ENCODE assay signal across 13 cellular contexts in the genomic region with DNA sequence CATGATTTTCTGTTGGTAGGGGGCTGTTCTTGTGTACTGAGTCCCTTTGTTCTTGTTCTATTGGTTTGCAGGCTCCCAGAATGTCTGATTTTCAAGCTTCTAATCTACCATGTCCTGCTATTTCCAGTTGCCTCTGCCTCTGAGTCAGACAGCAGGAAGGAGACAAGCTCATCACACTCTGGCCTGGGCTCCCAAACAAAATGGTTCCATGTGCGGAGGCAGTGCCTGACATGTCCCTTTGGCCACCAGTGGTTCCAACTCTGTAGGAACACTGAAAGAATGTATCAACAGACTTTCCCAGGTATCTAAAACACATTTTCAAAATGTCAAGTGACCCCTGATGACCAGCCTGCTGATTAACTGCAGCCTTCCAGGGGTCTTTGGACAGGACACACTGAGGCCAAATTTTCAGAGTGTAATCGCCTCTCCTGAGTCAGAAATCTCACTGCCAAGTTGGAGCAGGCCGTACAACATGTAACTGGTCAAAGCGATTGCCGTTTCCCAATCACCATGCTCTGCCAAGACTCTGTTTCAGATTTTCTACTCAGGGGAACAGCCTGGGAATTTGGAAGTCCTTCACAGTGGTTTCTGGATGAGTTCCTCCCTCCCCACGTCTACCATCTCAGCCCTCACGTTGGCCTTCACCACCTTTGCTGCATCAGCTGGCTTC.
DNase-seq lines count a peak whose midpoint lies in the region; ATAC-seq, FAIRE-seq and TF ChIP-seq lines count a peak whose summit lies in the region.
"Had no signal": no experiment of that assay in that cellular context is flagged by ENCODE, and none has a peak within 500 bp of the region (broad histone marks: within the 10 kb centered on the region; RNA-seq: fewer than 3 reads in every experiment).

No MANE protein-coding gene starts in this region.

- H3K4me1 ChIP-seq in K562 (replicated peaks in 1 of 2; ENCODE audit: control insufficient read depth in 2 of 2, insufficient read depth in 2 of 2, low read length in 2 of 2) (no peaks in the 10 kb centered on the region), neural progenitor cell (peaks cover 6% of the 10 kb centered on the region), upper lobe of left lung (no peaks in the 10 kb centered on the region)

- H3K36me3 ChIP-seq in K562 (ENCODE audit: control insufficient read depth, insufficient read depth, low read length) = no peaks in the 10 kb centered on the region
- no peaks in the 10 kb centered on the region for H3K36me3 ChIP-seq in neural progenitor cell
- no peaks in the 10 kb centered on the region for H3K36me3 ChIP-seq in upper lobe of left lung

- peak overlapping the region; percentile 18 for H2AFZ ChIP-seq in K562 (ENCODE audit: low read depth, low read length)
- peak overlapping the region; percentile 31 for H2AFZ ChIP-seq in neural progenitor cell (replicated peaks)

- 0 out of 2 replicates have a peak, but pooled peaks cover 4% of the 10 kb centered on the region for H3K9me3 ChIP-seq in K562 (replicated peaks; ENCODE audit: control insufficient read depth, insufficient read depth, low read depth, low read length)
- no peaks in the 10 kb centered on the region for H3K9me3 ChIP-seq in neural progenitor cell (ENCODE audit: low read depth)
- no peaks in the 10 kb centered on the region for H3K9me3 ChIP-seq in upper lobe of left lung

- no peak overlapping the region for H3K9ac ChIP-seq in K562 (ENCODE audit: insufficient read depth in 1 of 2, low read depth in 2 of 2, low read length in 2 of 2)
- no peak overlapping the region for H3K9ac ChIP-seq in neural progenitor cell

- DNase-seq in K562 (ENCODE audit: extremely low read depth in 1 of 4, low spot score in 3 of 4) = no peak
- DNase-seq in Right ventricle myocardium superior = peak; percentile 46
- peak; percentile 47 for DNase-seq in neural progenitor cell (ENCODE audit: low spot score)
- peak in 1 of 2 donors; percentile 25 for DNase-seq in upper lobe of left lung
- no peak for DNase-seq in stimulated activated CD4-positive, alpha-beta T cell treated with anti-CD3 and anti-CD28 coated beads, Interleukin-12 subunit alpha, Interleukin-12 subunit beta, amount 100 ng/mL, for 4 hours
- no peak for DNase-seq in activated naive CD8-positive, alpha-beta T cell treated with anti-CD3 and anti-CD28 coated beads for 36 hours
- DNase-seq: NCI-H2029, SHP77 treated with DMSO at 0.1 percent for 48 hours had no signal

- H4K20me1 ChIP-seq in K562 (replicated peaks; ENCODE audit: control insufficient read depth, insufficient read depth, low read length) = no peaks in the 10 kb centered on the region
- H4K20me1 ChIP-seq in neural progenitor cell (ENCODE audit: low read depth) = no peaks in the 10 kb centered on the region

- no peaks in the 10 kb centered on the region for H3K79me2 ChIP-seq in K562 (ENCODE audit: control insufficient read depth, insufficient read depth, low read length)
- no peaks in the 10 kb centered on the region for H3K79me2 ChIP-seq in neural progenitor cell (ENCODE audit: low read depth)

- H3F3A ChIP-seq in neural progenitor cell (ENCODE audit: low read depth) = peaks cover 2% of the 10 kb centered on the region

- H3K36me3 Mint-ChIP-seq in neural progenitor cell = no peaks in the 10 kb centered on the region
- H3K36me3 Mint-ChIP-seq in activated naive CD8-positive, alpha-beta T cell treated with anti-CD3 and anti-CD28 coated beads for 36 hours = no peaks in the 10 kb centered on the region

- in situ Hi-C loops in K562 (cut with MboI) = loop anchor here (25.0 kb wide), 1 partner anchor 390 kb away; no protein-coding TSS in a partner anchor

- peaks cover 2% of the 10 kb centered on the region for H3K27me3 Mint-ChIP-seq in neural progenitor cell (ENCODE audit: insufficient read depth, low read depth)
- peaks cover 57% of the 10 kb centered on the region for H3K27me3 Mint-ChIP-seq in activated naive CD8-positive, alpha-beta T cell treated with anti-CD3 and anti-CD28 coated beads for 36 hours

- no peak overlapping the region for H3K27ac ChIP-seq in K562 (ENCODE audit: extremely low read depth, low read depth, low read length)
- H3K27ac ChIP-seq in neural progenitor cell = peak overlapping the region; percentile 21
- peak overlapping the region in 2 of 4 donors; percentile 13 to 38 for H3K27ac ChIP-seq in upper lobe of left lung

- ATAC-seq in K562 (no peak), Right ventricle myocardium superior (ENCODE audit: poor library complexity) (peak; percentile 92), upper lobe of left lung (ENCODE audit: low FRiP score in 2 of 2) (peak; percentile 81 to 92), GM18873 (IDR thresholded peaks at IDR 0.05; ENCODE audit: low FRiP score, unreplicated experiment) (no peak), HG03469 (IDR thresholded peaks at IDR 0.05; ENCODE audit: unreplicated experiment) (no peak)
- ATAC-seq: GM12878 had no signal

- TF ChIP-seq POLR2A in K562 (conservative IDR thresholded peaks at IDR 0.05) (no peak), upper lobe of left lung (IDR thresholded peaks at IDR 0.05) (no peak)

- H3K4me2 ChIP-seq in K562 (ENCODE audit: insufficient read depth, low read length) (no peak overlapping the region), neural progenitor cell (peak overlapping the region; percentile 24)

- no peak for TF ChIP-seq RAD21 in K562 (CRISPR knock-in tag; conservative IDR thresholded peaks at IDR 0.05 in 1 of 2, IDR thresholded peaks at IDR 0.05 in 1 of 2)

- H3K4me3 ChIP-seq in K562 (no peak overlapping the region), neural progenitor cell (no peak overlapping the region), upper lobe of left lung (no peak overlapping the region)
- H3K4me3 ChIP-seq: GM12878 had no signal

- POLR2A ChIA-PET in K562 (lab: Yijun Ruan, JAX) = interaction anchor here (0.6 kb wide), 1 partner anchor 81 kb away, joined by 3 read pairs; no protein-coding TSS in a partner anchor

- TF ChIP-seq EP300 in K562 (IDR thresholded peaks at IDR 0.05; ENCODE audit: low read length) (no peak), upper lobe of left lung (IDR thresholded peaks at IDR 0.05) (no peak)

- H3K4me1 Mint-ChIP-seq in neural progenitor cell = peaks cover 24% of the 10 kb centered on the region
- peaks cover 15% of the 10 kb centered on the region for H3K4me1 Mint-ChIP-seq in activated naive CD8-positive, alpha-beta T cell treated with anti-CD3 and anti-CD28 coated beads for 36 hours
- H3K4me1 Mint-ChIP-seq: nephron had no signal

- H3K27me3 ChIP-seq in K562 (ENCODE audit: control insufficient read depth in 2 of 2, insufficient read depth in 2 of 2, low read length in 2 of 2) (no peaks in the 10 kb centered on the region), neural progenitor cell (no peaks in the 10 kb centered on the region), upper lobe of left lung (no peaks in the 10 kb centered on the region)

- CTCF ChIA-PET in K562 (lab: Yijun Ruan, JAX; ENCODE audit: low intra/inter-chr PET ratio) = no interaction called here

- peaks cover 6% of the 10 kb centered on the region for H3K9me3 Mint-ChIP-seq in neural progenitor cell
- H3K9me3 Mint-ChIP-seq in activated naive CD8-positive, alpha-beta T cell treated with anti-CD3 and anti-CD28 coated beads for 36 hours = no peaks in the 10 kb centered on the region
- H3K9me3 Mint-ChIP-seq: nephron had no signal

- H3K9me1 ChIP-seq in K562 (ENCODE audit: control insufficient read depth, insufficient read depth, low read length) = no peaks in the 10 kb centered on the region

- 34% methylated on average over 7 of the region's 7 CpGs for WGBS in K562 (ENCODE audit: insufficient coverage, low coverage, missing lambda C conversion rate)
- 83 to 90% methylated on average over 7 of the region's 7 CpGs for WGBS in upper lobe of left lung, 2 donors

- H3K27ac Mint-ChIP-seq in neural progenitor cell = no peak overlapping the region
- H3K27ac Mint-ChIP-seq in activated naive CD8-positive, alpha-beta T cell treated with anti-CD3 and anti-CD28 coated beads for 36 hours = no peak overlapping the region
- H3K27ac Mint-ChIP-seq: nephron had no signal

- FAIRE-seq in K562 (lab: Jason Lieb, UNC) = no peak
- FAIRE-seq: endometrium, GM12878 had no signal

- no TSS peak for BruUV-seq in K562 (replicated peaks; lab: Mats Ljungman, UMichigan)

- H3K4me3 Mint-ChIP-seq in neural progenitor cell = no peak overlapping the region
- H3K4me3 Mint-ChIP-seq in activated naive CD8-positive, alpha-beta T cell treated with anti-CD3 and anti-CD28 coated beads for 36 hours = no peak overlapping the region
- H3K4me3 Mint-ChIP-seq: nephron had no signal

- TF ChIP-seq CTCF in K562 (IDR thresholded peaks at IDR 0.05 in 2 of 3, conservative IDR thresholded peaks at IDR 0.05 in 1 of 3; ENCODE audit: insufficient read depth in 2 of 3, low read depth in 1 of 3, low read length in 3 of 3) (no peak), neural progenitor cell (IDR thresholded peaks at IDR 0.05) (no peak), upper lobe of left lung (IDR thresholded peaks at IDR 0.05) (no peak)

- intact Hi-C loops in K562 (cut with micrococcal nuclease) (no loop called here), Right ventricle myocardium superior (cut with DNase I) (no loop called here)

TF ChIP-seq in K562, 482 proteins besides CTCF, POLR2A, EP300 and RAD21 (continues in another document):
- no peak for TF ChIP-seq ZNF511 (CRISPR knock-in tag; IDR thresholded peaks at IDR 0.05)
- TF ChIP-seq, protein P1, sequence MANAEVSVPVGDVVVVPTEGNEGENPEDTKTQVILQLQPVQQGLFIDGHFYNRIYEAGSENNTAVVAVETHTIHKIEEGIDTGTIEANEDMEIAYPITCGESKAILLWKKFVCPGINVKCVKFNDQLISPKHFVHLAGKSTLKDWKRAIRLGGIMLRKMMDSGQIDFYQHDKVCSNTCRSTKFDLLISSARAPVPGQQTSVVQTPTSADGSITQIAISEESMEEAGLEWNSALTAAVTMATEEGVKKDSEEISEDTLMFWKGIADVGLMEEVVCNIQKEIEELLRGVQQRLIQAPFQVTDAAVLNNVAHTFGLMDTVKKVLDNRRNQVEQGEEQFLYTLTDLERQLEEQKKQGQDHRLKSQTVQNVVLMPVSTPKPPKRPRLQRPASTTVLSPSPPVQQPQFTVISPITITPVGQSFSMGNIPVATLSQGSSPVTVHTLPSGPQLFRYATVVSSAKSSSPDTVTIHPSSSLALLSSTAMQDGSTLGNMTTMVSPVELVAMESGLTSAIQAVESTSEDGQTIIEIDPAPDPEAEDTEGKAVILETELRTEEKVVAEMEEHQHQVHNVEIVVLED (CRISPR knock-in tag; IDR thresholded peaks at IDR 0.05) = no peak
- no peak for TF ChIP-seq HMGN3 (IDR thresholded peaks at IDR 0.05; ENCODE audit: borderline replicate concordance, extremely low read depth, insufficient read length, low read depth, low read length)

Comparison
In these comparisons a context has a peak if more than half of its experiments do, and no peak if none do; other contexts are left out.
1. ATAC-seq: peak in Right ventricle myocardium superior (single experiment) and upper lobe of left lung (2 of 2); none in K562 (single experiment), GM18873 (single experiment) and HG03469 (single experiment).
2. DNase-seq: peak in Right ventricle myocardium superior (single experiment) and neural progenitor cell (single experiment); none in K562 (0 of 4), stimulated activated CD4-positive, alpha-beta T cell treated with anti-CD3 and anti-CD28 coated beads, Interleukin-12 subunit alpha, Interleukin-12 subunit beta, amount 100 ng/mL, for 4 hours (single experiment) and activated naive CD8-positive, alpha-beta T cell treated with anti-CD3 and anti-CD28 coated beads for 36 hours (single experiment).